Comparison of ENCODE assay signal across 1 cellular context in genomic region chr1:38788285-38788684, GRCh38.
TF ChIP-seq lines count a peak whose summit lies in the region.

No MANE protein-coding gene starts in this region.

TF ChIP-seq in GM23338, 12 proteins besides CTCF, POLR2A, EP300 and RAD21 (continued from another document):
- TF ChIP-seq, protein P1, sequence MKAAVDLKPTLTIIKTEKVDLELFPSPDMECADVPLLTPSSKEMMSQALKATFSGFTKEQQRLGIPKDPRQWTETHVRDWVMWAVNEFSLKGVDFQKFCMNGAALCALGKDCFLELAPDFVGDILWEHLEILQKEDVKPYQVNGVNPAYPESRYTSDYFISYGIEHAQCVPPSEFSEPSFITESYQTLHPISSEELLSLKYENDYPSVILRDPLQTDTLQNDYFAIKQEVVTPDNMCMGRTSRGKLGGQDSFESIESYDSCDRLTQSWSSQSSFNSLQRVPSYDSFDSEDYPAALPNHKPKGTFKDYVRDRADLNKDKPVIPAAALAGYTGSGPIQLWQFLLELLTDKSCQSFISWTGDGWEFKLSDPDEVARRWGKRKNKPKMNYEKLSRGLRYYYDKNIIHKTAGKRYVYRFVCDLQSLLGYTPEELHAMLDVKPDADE (IDR thresholded peaks at IDR 0.05) = no peak
- TF ChIP-seq NANOG (IDR thresholded peaks at IDR 0.05; ENCODE audit: borderline replicate concordance) (no peak), REST (IDR thresholded peaks at IDR 0.05; ENCODE audit: unreplicated experiment) (no peak)
